ENCODE assay signal across 15 cellular contexts in genomic region chr10:46541735-46542566, GRCh38. TPM values are rescaled to one million over a fixed set of nuclear protein-coding genes. Genes with fewer than 3 reads are reported as not detected.
DNase-seq lines count a peak whose midpoint lies in the region; ATAC-seq and TF ChIP-seq lines count a peak whose summit lies in the region.
"Had no signal": no experiment of that assay in that cellular context is flagged by ENCODE, and none has a peak within 500 bp of the region (broad histone marks: within the 10 kb centered on the region; RNA-seq: fewer than 3 reads in every experiment).

No MANE protein-coding gene starts in this region.

- peaks cover 65% of the 10 kb centered on the region for H3K27me3 Mint-ChIP-seq in activated naive CD4-positive, alpha-beta T cell treated with anti-CD3 and anti-CD28 coated beads, Interleukin-2, amount 10 ng/mL, durations not matched to agents 7 days and 5 days

- DNase-seq in activated naive CD4-positive, alpha-beta T cell treated with anti-CD3 and anti-CD28 coated beads, Interleukin-2, amount 10 ng/mL, durations not matched to agents 7 days and 5 days: peak; percentile 10
- no peak for DNase-seq in activated naive CD4-positive, alpha-beta T cell treated with anti-CD3 and anti-CD28 coated beads, Interleukin-2, amount 50 U/mL, for 72 hours (ENCODE audit: low spot score in 2 of 2)
- peak in 2 of 3 donors; percentile 41 to 46 for DNase-seq in Peyer's patch
- peak; percentile 21 to 33 for DNase-seq in left colon
- no peak for DNase-seq in hypothalamus (lab: John Stamatoyannopoulos, UW)
- no peak for DNase-seq in GM19238 (ENCODE audit: insufficient read length, low spot score)
- DNase-seq: activated CD4-positive, alpha-beta T cell treated with anti-CD3 and anti-CD28 coated beads, Interleukin-2, amount 50 U/mL, for 4 hours; AML-193; stimulated activated CD8-positive, alpha-beta memory T cell treated with anti-CD3 and anti-CD28 coated beads, Interleukin-4, amount 100 ng/mL, for 48 hours had no signal

- H3K4me3 ChIP-seq in Peyer's patch (no peak overlapping the region), stomach smooth muscle (ENCODE audit: low read length in 2 of 2) (no peak overlapping the region)

- ATAC-seq in activated naive CD4-positive, alpha-beta T cell treated with anti-CD3 and anti-CD28 coated beads, Interleukin-2, amount 50 U/mL, for 72 hours: no peak
- no peak for ATAC-seq in left colon
- ATAC-seq in HG03159 (IDR thresholded peaks at IDR 0.05; ENCODE audit: unreplicated experiment): no peak
- ATAC-seq: T-cell had no signal

- H3K27ac ChIP-seq in Peyer's patch: no peak overlapping the region
- peak overlapping the region; percentile 11 for H3K27ac ChIP-seq in stomach smooth muscle (ENCODE audit: low read length)

- H3K36me3 ChIP-seq in Peyer's patch (no peaks in the 10 kb centered on the region), stomach smooth muscle (ENCODE audit: control insufficient read depth in 2 of 2, insufficient read depth in 2 of 2, low read length in 2 of 2) (no peaks in the 10 kb centered on the region)

- H3K27ac Mint-ChIP-seq in activated naive CD4-positive, alpha-beta T cell treated with anti-CD3 and anti-CD28 coated beads, Interleukin-2, amount 10 ng/mL, durations not matched to agents 7 days and 5 days: no peak overlapping the region
- H3K27ac Mint-ChIP-seq in activated naive CD4-positive, alpha-beta T cell treated with anti-CD3 and anti-CD28 coated beads, Interleukin-2, amount 50 U/mL, for 72 hours: no peak overlapping the region
- H3K27ac Mint-ChIP-seq: naive thymus-derived CD8-positive, alpha-beta T cell; T-cell had no signal

- no peaks in the 10 kb centered on the region for H3K27me3 ChIP-seq in Peyer's patch
- H3K27me3 ChIP-seq in stomach smooth muscle (ENCODE audit: control insufficient read depth in 1 of 2, insufficient read depth in 2 of 2, low read length in 2 of 2): peaks cover 3 to 46% of the 10 kb centered on the region in 2 donors

- no peaks in the 10 kb centered on the region for H3K9me3 ChIP-seq in Peyer's patch
- peaks cover 0 to 2% of the 10 kb centered on the region in 2 donors for H3K9me3 ChIP-seq in stomach smooth muscle (ENCODE audit: control insufficient read depth in 2 of 2, low read length in 2 of 2)

- TF ChIP-seq POLR2A in Peyer's patch (IDR thresholded peaks at IDR 0.05): no peak

- peaks cover 0 to 17% (median 4%) of the 10 kb centered on the region in 4 donors for H3K4me1 ChIP-seq in Peyer's patch
- H3K4me1 ChIP-seq in stomach smooth muscle (ENCODE audit: control insufficient read depth, insufficient read depth, low read length): peaks cover 60% of the 10 kb centered on the region

- no peaks in the 10 kb centered on the region for H3K4me1 Mint-ChIP-seq in activated naive CD4-positive, alpha-beta T cell treated with anti-CD3 and anti-CD28 coated beads, Interleukin-2, amount 10 ng/mL, durations not matched to agents 7 days and 5 days

- TF ChIP-seq CTCF in Peyer's patch (IDR thresholded peaks at IDR 0.05): no peak

- no peak overlapping the region for H3K4me3 Mint-ChIP-seq in activated naive CD4-positive, alpha-beta T cell treated with anti-CD3 and anti-CD28 coated beads, Interleukin-2, amount 10 ng/mL, durations not matched to agents 7 days and 5 days
- H3K4me3 Mint-ChIP-seq: T-cell had no signal

- H3K9me3 Mint-ChIP-seq in activated naive CD4-positive, alpha-beta T cell treated with anti-CD3 and anti-CD28 coated beads, Interleukin-2, amount 10 ng/mL, durations not matched to agents 7 days and 5 days: no peaks in the 10 kb centered on the region
- no peaks in the 10 kb centered on the region for H3K9me3 Mint-ChIP-seq in activated naive CD4-positive, alpha-beta T cell treated with anti-CD3 and anti-CD28 coated beads, Interleukin-2, amount 50 U/mL, for 72 hours
- H3K9me3 Mint-ChIP-seq: T-cell had no signal

- H3K36me3 Mint-ChIP-seq in activated naive CD4-positive, alpha-beta T cell treated with anti-CD3 and anti-CD28 coated beads, Interleukin-2, amount 10 ng/mL, durations not matched to agents 7 days and 5 days: no peaks in the 10 kb centered on the region
- peaks cover 5 to 6% of the 10 kb centered on the region in 2 donors for H3K36me3 Mint-ChIP-seq in activated naive CD4-positive, alpha-beta T cell treated with anti-CD3 and anti-CD28 coated beads, Interleukin-2, amount 50 U/mL, for 72 hours
- H3K36me3 Mint-ChIP-seq: T-cell had no signal

- CTCF ChIA-PET in activated naive CD4-positive, alpha-beta T cell treated with anti-CD3 and anti-CD28 coated beads, Interleukin-2, amount 10 ng/mL, durations not matched to agents 7 days and 5 days (lab: Charles Lee): no interaction called here

- no peak overlapping the region for H3K9ac ChIP-seq in stomach smooth muscle (ENCODE audit: low read length in 2 of 2)

- intact Hi-C loops in left colon (cut with DNase I, micrococcal nuclease): no loop called here

RNA-seq across cellular contexts. Expression of gene GPRIN2, which starts 14.5 kb away (rescaled TPM):
- total RNA-seq in activated naive CD4-positive, alpha-beta T cell treated with anti-CD3 and anti-CD28 coated beads, Interleukin-2, amount 50 U/mL, for 72 hours: not detected
- total RNA-seq in Peyer's patch (10 to 100 TPM in 3 of 4 donors, 1 to 10 TPM in 1; 6.6 to 79.9 (median 54.7) TPM), left colon (10 to 100 TPM; 35.9 to 56.7 TPM)
- total RNA-seq: dermis microvascular lymphatic vessel endothelial cell; H4; naive thymus-derived CD8-positive, alpha-beta T cell; T-cell had no signal

RNA-seq across cellular contexts. Expression of gene SYT15, which starts 37.0 kb away (rescaled TPM):
- 1 to 10 TPM in 1 of 2 donors, under 1 TPM in 1; 0.27 to 1.4 TPM for total RNA-seq in activated naive CD4-positive, alpha-beta T cell treated with anti-CD3 and anti-CD28 coated beads, Interleukin-2, amount 50 U/mL, for 72 hours
- 1 to 10 TPM in 1 of 4 donors, under 1 TPM in 3; 0.18 to 4.1 (median 0.46) TPM for total RNA-seq in Peyer's patch
- total RNA-seq in left colon: 1 to 10 TPM; 1.4 to 2.2 TPM

Comparison
In these comparisons a context has a peak if more than half of its experiments do, and no peak if none do; other contexts are left out.
1. DNase-seq: peak in activated naive CD4-positive, alpha-beta T cell treated with anti-CD3 and anti-CD28 coated beads, Interleukin-2, amount 10 ng/mL, durations not matched to agents 7 days and 5 days (single experiment), Peyer's patch (2 of 3) and left colon (2 of 2); none in activated naive CD4-positive, alpha-beta T cell treated with anti-CD3 and anti-CD28 coated beads, Interleukin-2, amount 50 U/mL, for 72 hours (0 of 2), hypothalamus (0 of 51) and GM19238 (single experiment).
2. RNA of gene GPRIN2, which starts 14.5 kb away (total RNA-seq): 6.6 to 79.9 TPM in Peyer's patch and 35.9 to 56.7 TPM in left colon; not detected in activated naive CD4-positive, alpha-beta T cell treated with anti-CD3 and anti-CD28 coated beads, Interleukin-2, amount 50 U/mL, for 72 hours; every median in the first group is over 4 times any median in the second.